Comparison of ENCODE assay signal across 18 cellular contexts in genomic region chr22:48755332-48755949, GRCh38.
DNase-seq lines count a peak whose midpoint lies in the region; ATAC-seq lines count a peak whose summit lies in the region.
"Had no signal": no experiment of that assay in that cellular context is flagged by ENCODE, and none has a peak within 500 bp of the region (broad histone marks: within the 10 kb centered on the region; RNA-seq: fewer than 3 reads in every experiment).

No MANE protein-coding gene starts in this region.

- POLR2A ChIA-PET in activated CD4-positive, alpha-beta memory T cell treated with anti-CD3 and anti-CD28 coated beads, Interleukin-2, amount 10 ng/mL, durations not matched to agents 7 days and 5 days (lab: Charles Lee) = no interaction called here
- POLR2A ChIA-PET in activated CD4-positive, alpha-beta memory T cell treated with anti-CD3 and anti-CD28 coated beads for 36 hours (lab: Charles Lee) = no interaction called here

- no peaks in the 10 kb centered on the region for H3K27me3 Mint-ChIP-seq in activated CD4-positive, alpha-beta memory T cell treated with anti-CD3 and anti-CD28 coated beads, Interleukin-2, amount 10 ng/mL, durations not matched to agents 7 days and 5 days
- peaks cover 12% of the 10 kb centered on the region for H3K27me3 Mint-ChIP-seq in activated CD4-positive, alpha-beta memory T cell treated with anti-CD3 and anti-CD28 coated beads for 36 hours
- H3K27me3 Mint-ChIP-seq in activated CD8-positive, alpha-beta memory T cell treated with anti-CD3 and anti-CD28 coated beads, Interleukin-2, amount 10 ng/mL, durations not matched to agents 7 days and 5 days = no peaks in the 10 kb centered on the region

- intact Hi-C loops in activated CD4-positive, alpha-beta memory T cell treated with anti-CD3 and anti-CD28 coated beads for 36 hours (cut with micrococcal nuclease) = no loop called here

- ATAC-seq in activated CD8-positive, alpha-beta memory T cell treated with anti-CD3 and anti-CD28 coated beads, Interleukin-2, amount 10 ng/mL, durations not matched to agents 7 days and 5 days = no peak
- ATAC-seq in GM18907 (IDR thresholded peaks at IDR 0.05; ENCODE audit: unreplicated experiment) = no peak

- no peak overlapping the region for H3K4me3 Mint-ChIP-seq in activated CD4-positive, alpha-beta memory T cell treated with anti-CD3 and anti-CD28 coated beads, Interleukin-2, amount 10 ng/mL, durations not matched to agents 7 days and 5 days
- H3K4me3 Mint-ChIP-seq in activated CD4-positive, alpha-beta memory T cell treated with anti-CD3 and anti-CD28 coated beads for 36 hours = no peak overlapping the region
- H3K4me3 Mint-ChIP-seq in activated CD8-positive, alpha-beta memory T cell treated with anti-CD3 and anti-CD28 coated beads, Interleukin-2, amount 10 ng/mL, durations not matched to agents 7 days and 5 days = no peak overlapping the region
- H3K4me3 Mint-ChIP-seq: activated naive CD8-positive, alpha-beta T cell treated with anti-CD3 and anti-CD28 coated beads for 36 hours; B cell; nephron had no signal

- no peak overlapping the region for H3K27ac Mint-ChIP-seq in activated CD4-positive, alpha-beta memory T cell treated with anti-CD3 and anti-CD28 coated beads, Interleukin-2, amount 10 ng/mL, durations not matched to agents 7 days and 5 days
- H3K27ac Mint-ChIP-seq in activated CD4-positive, alpha-beta memory T cell treated with anti-CD3 and anti-CD28 coated beads for 36 hours = no peak overlapping the region
- H3K27ac Mint-ChIP-seq in activated CD8-positive, alpha-beta memory T cell treated with anti-CD3 and anti-CD28 coated beads, Interleukin-2, amount 10 ng/mL, durations not matched to agents 7 days and 5 days = no peak overlapping the region
- H3K27ac Mint-ChIP-seq: activated naive CD8-positive, alpha-beta T cell treated with anti-CD3 and anti-CD28 coated beads for 36 hours; B cell; nephron had no signal

- peaks cover 4% of the 10 kb centered on the region for H3K9me3 Mint-ChIP-seq in activated CD4-positive, alpha-beta memory T cell treated with anti-CD3 and anti-CD28 coated beads, Interleukin-2, amount 10 ng/mL, durations not matched to agents 7 days and 5 days
- no peaks in the 10 kb centered on the region for H3K9me3 Mint-ChIP-seq in activated CD4-positive, alpha-beta memory T cell treated with anti-CD3 and anti-CD28 coated beads for 36 hours
- H3K9me3 Mint-ChIP-seq in activated CD8-positive, alpha-beta memory T cell treated with anti-CD3 and anti-CD28 coated beads, Interleukin-2, amount 10 ng/mL, durations not matched to agents 7 days and 5 days (ENCODE audit: low read depth) = peaks cover 4% of the 10 kb centered on the region
- H3K9me3 Mint-ChIP-seq: activated naive CD8-positive, alpha-beta T cell treated with anti-CD3 and anti-CD28 coated beads for 36 hours had no signal

- peak; percentile 9 for DNase-seq in activated CD4-positive, alpha-beta memory T cell treated with anti-CD3 and anti-CD28 coated beads, Interleukin-2, amount 10 ng/mL, durations not matched to agents 7 days and 5 days
- no peak for DNase-seq in activated CD4-positive, alpha-beta memory T cell treated with anti-CD3 and anti-CD28 coated beads for 36 hours
- DNase-seq in activated CD8-positive, alpha-beta memory T cell treated with anti-CD3 and anti-CD28 coated beads, Interleukin-2, amount 10 ng/mL, durations not matched to agents 7 days and 5 days = peak; percentile 16
- peak; percentile 38 for DNase-seq in islet precursor cell
- peak; percentile 8 for DNase-seq in stimulated activated CD8-positive, alpha-beta memory T cell treated with anti-CD3 and anti-CD28 coated beads, Interleukin-4, amount 100 ng/mL, for 48 hours
- no peak for DNase-seq in COR-L47 (lab: John Stamatoyannopoulos, UW)
- DNase-seq in NCI-H82 (lab: John Stamatoyannopoulos, UW) = no peak
- DNase-seq: activated naive CD8-positive, alpha-beta T cell treated with anti-CD3 and anti-CD28 coated beads for 36 hours; GOT3; Kasumi-1; kidney glomerular epithelial cell; NCI-H187 treated with DMSO at 0.1 percent for 48 hours; NCI-H774; stimulated activated naive CD4-positive, alpha-beta T cell; WERI-Rb-1 had no signal

- no peaks in the 10 kb centered on the region for H3K4me1 Mint-ChIP-seq in activated CD4-positive, alpha-beta memory T cell treated with anti-CD3 and anti-CD28 coated beads, Interleukin-2, amount 10 ng/mL, durations not matched to agents 7 days and 5 days
- H3K4me1 Mint-ChIP-seq in activated CD4-positive, alpha-beta memory T cell treated with anti-CD3 and anti-CD28 coated beads for 36 hours (ENCODE audit: low read depth) = no peaks in the 10 kb centered on the region
- H3K4me1 Mint-ChIP-seq in activated CD8-positive, alpha-beta memory T cell treated with anti-CD3 and anti-CD28 coated beads, Interleukin-2, amount 10 ng/mL, durations not matched to agents 7 days and 5 days = no peaks in the 10 kb centered on the region
- H3K4me1 Mint-ChIP-seq: activated naive CD8-positive, alpha-beta T cell treated with anti-CD3 and anti-CD28 coated beads for 36 hours; B cell had no signal

- CTCF ChIA-PET in activated CD4-positive, alpha-beta memory T cell treated with anti-CD3 and anti-CD28 coated beads, Interleukin-2, amount 10 ng/mL, durations not matched to agents 7 days and 5 days (lab: Charles Lee) = no interaction called here
- CTCF ChIA-PET in activated CD4-positive, alpha-beta memory T cell treated with anti-CD3 and anti-CD28 coated beads for 36 hours (lab: Charles Lee) = no interaction called here
- CTCF ChIA-PET in activated CD8-positive, alpha-beta memory T cell treated with anti-CD3 and anti-CD28 coated beads, Interleukin-2, amount 10 ng/mL, durations not matched to agents 7 days and 5 days (lab: Charles Lee) = no interaction called here

- no peaks in the 10 kb centered on the region for H3K36me3 Mint-ChIP-seq in activated CD4-positive, alpha-beta memory T cell treated with anti-CD3 and anti-CD28 coated beads, Interleukin-2, amount 10 ng/mL, durations not matched to agents 7 days and 5 days (ENCODE audit: low read depth)
- no peaks in the 10 kb centered on the region for H3K36me3 Mint-ChIP-seq in activated CD4-positive, alpha-beta memory T cell treated with anti-CD3 and anti-CD28 coated beads for 36 hours
- H3K36me3 Mint-ChIP-seq in activated CD8-positive, alpha-beta memory T cell treated with anti-CD3 and anti-CD28 coated beads, Interleukin-2, amount 10 ng/mL, durations not matched to agents 7 days and 5 days = no peaks in the 10 kb centered on the region
- H3K36me3 Mint-ChIP-seq: activated naive CD8-positive, alpha-beta T cell treated with anti-CD3 and anti-CD28 coated beads for 36 hours had no signal

Comparison
In these comparisons a context has a peak if more than half of its experiments do, and no peak if none do; other contexts are left out.
1. DNase-seq: peak in activated CD4-positive, alpha-beta memory T cell treated with anti-CD3 and anti-CD28 coated beads, Interleukin-2, amount 10 ng/mL, durations not matched to agents 7 days and 5 days (single experiment), activated CD8-positive, alpha-beta memory T cell treated with anti-CD3 and anti-CD28 coated beads, Interleukin-2, amount 10 ng/mL, durations not matched to agents 7 days and 5 days (single experiment), islet precursor cell (single experiment) and stimulated activated CD8-positive, alpha-beta memory T cell treated with anti-CD3 and anti-CD28 coated beads, Interleukin-4, amount 100 ng/mL, for 48 hours (single experiment); none in activated CD4-positive, alpha-beta memory T cell treated with anti-CD3 and anti-CD28 coated beads for 36 hours (single experiment), COR-L47 (single experiment) and NCI-H82 (single experiment).